ENCODE assay signal across 3 cellular contexts in genomic region chr12:116162071-116162470, GRCh38.
A peak's percentile ranks its signal among the peaks of the same experiment; 100 is the strongest.
TF ChIP-seq lines count a peak whose summit lies in the region.

No MANE protein-coding gene starts in this region.

TF ChIP-seq in A549, 52 proteins besides CTCF, POLR2A, EP300 and RAD21 (continued from another document):
- TF ChIP-seq POLR2AphosphoS2 (conservative IDR thresholded peaks at IDR 0.05; ENCODE audit: low read length) (no peak), CBX8 (IDR thresholded peaks at IDR 0.05) (no peak), MAX (IDR thresholded peaks at IDR 0.05) (no peak), USF2 (IDR thresholded peaks at IDR 0.05) (no peak), GATA3 (IDR thresholded peaks at IDR 0.05; ENCODE audit: borderline replicate concordance) (no peak), RFX5 (IDR thresholded peaks at IDR 0.05) (no peak), TP53 (CRISPR knock-in tag; IDR thresholded peaks at IDR 0.05) (no peak)

TF ChIP-seq in HEK293, 187 proteins besides CTCF, POLR2A, EP300 and RAD21 (continued from another document):
- TF ChIP-seq ZNF518A (tag by site-specific recombination; conservative IDR thresholded peaks at IDR 0.05; ENCODE audit: low read depth), result no peak
- TF ChIP-seq ZFP69B (tag by site-specific recombination; IDR thresholded peaks at IDR 0.05), result no peak
- no peak for TF ChIP-seq ZSCAN16 (tag by site-specific recombination; IDR thresholded peaks at IDR 0.05)
- TF ChIP-seq BCL11B (tag by site-specific recombination; IDR thresholded peaks at IDR 0.05; ENCODE audit: low read depth), result no peak
- TF ChIP-seq ZNF558 (tag by site-specific recombination; IDR thresholded peaks at IDR 0.05), result no peak
- no peak for TF ChIP-seq ZNF114 (tag by site-specific recombination; IDR thresholded peaks at IDR 0.05)
- TF ChIP-seq ZSCAN4 (tag by site-specific recombination; IDR thresholded peaks at IDR 0.05), result no peak
- TF ChIP-seq REST (tag by site-specific recombination; IDR thresholded peaks at IDR 0.05), result no peak
- TF ChIP-seq ZNF416 (tag by site-specific recombination; IDR thresholded peaks at IDR 0.05), result no peak
- TF ChIP-seq ZNF169 (tag by site-specific recombination; IDR thresholded peaks at IDR 0.05), result no peak
- TF ChIP-seq ZNF302 (tag by site-specific recombination; IDR thresholded peaks at IDR 0.05; ENCODE audit: low read depth), result no peak
- no peak for TF ChIP-seq ZNF580 (tag by site-specific recombination; IDR thresholded peaks at IDR 0.05)
- TF ChIP-seq ZNF223 (tag by site-specific recombination; IDR thresholded peaks at IDR 0.05), result no peak

TF ChIP-seq in K562, 482 proteins besides CTCF, POLR2A, EP300 and RAD21 (continued from another document):
- TF ChIP-seq ZNF24 (IDR thresholded peaks at IDR 0.05) (no peak), ARNT (IDR thresholded peaks at IDR 0.05) (no peak), MITF (IDR thresholded peaks at IDR 0.05) (no peak), NEUROD1 (IDR thresholded peaks at IDR 0.05; ENCODE audit: borderline replicate concordance, low read depth, low read length, partially characterized antibody) (no peak), RFX1 (IDR thresholded peaks at IDR 0.05) (no peak), HMBOX1 (IDR thresholded peaks at IDR 0.05) (no peak; the same call in 1 of the 2 replicates), HDGF (IDR thresholded peaks at IDR 0.05) (no peak), PHB2 (IDR thresholded peaks at IDR 0.05; ENCODE audit: low read depth) (no peak), ZNF695 (CRISPR knock-in tag; IDR thresholded peaks at IDR 0.05) (no peak), SMAD4 (CRISPR knock-in tag; conservative IDR thresholded peaks at IDR 0.05) (0 out of 2 replicates have a peak, but pooled peaks have one; percentile 19)
TF ChIP-seq in K562: peak in this region for 2.
